Comparison of ENCODE assay signal across 14 cellular contexts in genomic region chr1:247368501-247368900, GRCh38. TPM values are rescaled to one million over a fixed set of nuclear protein-coding genes. Genes with fewer than 3 reads are reported as not detected.
"Had no signal": no experiment of that assay in that cellular context is flagged by ENCODE, and none has a peak within 500 bp of the region (broad histone marks: within the 10 kb centered on the region; RNA-seq: fewer than 3 reads in every experiment).

No MANE protein-coding gene starts in this region.

- ATAC-seq: gastroesophageal sphincter, left lobe of liver had no signal

- DNase-seq: effector memory CD4-positive, alpha-beta T cell; esophagus squamous epithelium; natural killer cell; sigmoid colon; stimulated activated CD4-positive, alpha-beta T cell treated with anti-CD3 and anti-CD28 coated beads, Interleukin-12 subunit alpha, Interleukin-12 subunit beta, amount 100 ng/mL, for 4 hours; stimulated activated naive CD4-positive, alpha-beta T cell; stomach; substantia nigra had no signal

- H3K9me3 ChIP-seq: esophagus squamous epithelium, gastroesophageal sphincter, right atrium auricular region, sigmoid colon had no signal

- FAIRE-seq: urothelium cell line had no signal

- H3K27me3 ChIP-seq: right atrium auricular region had no signal

- H3K36me3 ChIP-seq: esophagus squamous epithelium, gastroesophageal sphincter, right atrium auricular region, sigmoid colon, stomach had no signal

- H3K4me3 ChIP-seq: esophagus squamous epithelium, gastroesophageal sphincter, right atrium auricular region, sigmoid colon, skin epidermis, stomach had no signal

- H3K27ac ChIP-seq: gastroesophageal sphincter, right atrium auricular region, sigmoid colon, stomach had no signal

RNA-seq across cellular contexts. Expression of gene NLRP3, which starts 47.5 kb away (rescaled TPM):
- total RNA-seq: myocyte had no signal
